23 cellular contexts compared by ENCODE assay signal in genomic region chr21:40136571-40136970, GRCh38.
"Had no signal": no experiment of that assay in that cellular context is flagged by ENCODE, and none has a peak within 500 bp of the region (broad histone marks: within the 10 kb centered on the region; RNA-seq: fewer than 3 reads in every experiment).

No MANE protein-coding gene starts in this region.

- H3K27me3 ChIP-seq: suprapubic skin, testis, thyroid gland, tibial nerve, transverse colon, upper lobe of left lung, upper lobe of right lung, uterus, vagina had no signal

- H3K9me3 ChIP-seq: suprapubic skin, testis, thoracic aorta, thyroid gland, tibial artery, transverse colon, upper lobe of left lung, upper lobe of right lung, uterus, vagina had no signal

- DNase-seq: stimulated activated CD4-positive, alpha-beta T cell treated with anti-CD3 and anti-CD28 coated beads, Interleukin-2, amount 100 ng/mL, for 48 hours; stimulated activated CD4-positive, alpha-beta T cell treated with anti-CD3 and anti-CD28 coated beads, Interleukin-4, amount 100 ng/mL, for 1 hour; stimulated activated CD4-positive, alpha-beta T cell treated with anti-CD3 and anti-CD28 coated beads, Interleukin-4, amount 100 ng/mL, for 24 hours; stimulated activated CD4-positive, alpha-beta T cell treated with anti-CD3 and anti-CD28 coated beads, Interleukin-4, amount 100 ng/mL, for 4 hours; stimulated activated CD8-positive, alpha-beta memory T cell treated with anti-CD3 and anti-CD28 coated beads, Interleukin-4, amount 100 ng/mL, for 48 hours; stimulated activated naive B cell treated with anti-CD40 and anti-IgM and Interleukin-4, amounts not matched to agents 10 μg/mL and 1 μg/mL and 100 μg/mL, for 72 hours; stimulated activated naive CD4-positive, alpha-beta T cell; stimulated activated naive CD4-positive, alpha-beta T cell treated with Interleukin-2 at 50 U/mL for 16 hours; stimulated activated naive CD8-positive, alpha-beta T cell treated with anti-CD3 and anti-CD28 coated beads, Interleukin-15, amount 100 ng/mL, for 72 hours; stimulated activated naive CD8-positive, alpha-beta T cell treated with anti-CD3 and anti-CD28 coated beads, Interleukin-15, Interleukin-2, amounts not matched to agents 100 U/mL and 50 U/mL, for 24 hours; stomach; substantia nigra; testis; thyroid gland; tibial artery; transverse colon; upper lobe of left lung; upper lobe of right lung; uterus had no signal

- H3K4me1 ChIP-seq: stomach, suprapubic skin, testis, tibial artery, tibial nerve, transverse colon, upper lobe of left lung, upper lobe of right lung, uterus, vagina had no signal

- H3K4me3 ChIP-seq: stomach, suprapubic skin, testis, thoracic aorta, thyroid gland, tibial artery, tibial nerve, transverse colon, upper lobe of left lung, upper lobe of right lung, uterus, vagina had no signal

- H3K27ac ChIP-seq: stomach, suprapubic skin, testis, thoracic aorta, thyroid gland, tibial artery, tibial nerve, transverse colon, upper lobe of left lung, upper lobe of right lung, uterus, vagina had no signal

- H3K36me3 ChIP-seq: stomach, suprapubic skin, thoracic aorta, thyroid gland, tibial artery, tibial nerve, transverse colon, upper lobe of left lung, upper lobe of right lung, uterus, vagina had no signal
